11 cellular contexts compared by ENCODE assay signal in the genomic region with DNA sequence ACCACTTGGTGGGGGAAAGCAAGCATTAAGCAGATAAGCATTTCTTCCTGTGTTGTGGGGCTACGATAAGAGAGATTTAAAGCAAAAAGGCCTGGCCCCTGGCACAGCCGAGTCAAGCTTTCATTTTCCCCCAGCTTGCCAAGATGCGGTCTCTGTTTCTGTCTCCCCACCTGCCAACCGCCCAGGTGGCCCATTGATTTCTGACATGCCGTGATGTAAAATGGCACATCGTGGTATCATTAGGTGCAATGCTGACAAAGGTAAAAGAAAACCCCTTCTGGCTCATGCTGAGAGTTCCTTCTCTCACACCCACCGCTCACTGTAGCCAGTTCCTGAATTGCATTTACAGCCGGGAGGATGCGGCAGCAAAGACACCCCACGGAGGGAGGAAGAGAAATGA.
A peak's percentile ranks its signal among the peaks of the same experiment; 100 is the strongest.
DNase-seq lines count a peak whose midpoint lies in the region; ATAC-seq, FAIRE-seq and TF ChIP-seq lines count a peak whose summit lies in the region.
"Had no signal": no experiment of that assay in that cellular context is flagged by ENCODE, and none has a peak within 500 bp of the region (broad histone marks: within the 10 kb centered on the region; RNA-seq: fewer than 3 reads in every experiment).

No MANE protein-coding gene starts in this region.

- in situ Hi-C loops in GM12878 (cut with MboI) = no loop called here

- CTCF ChIA-PET in GM12878 (lab: Yijun Ruan, JAX) = no interaction called here

- no peaks in the 10 kb centered on the region for H3K79me2 ChIP-seq in GM12878 (ENCODE audit: control insufficient read depth, insufficient read depth, low read length)

- DNase-seq in NCI-H1092 treated with DMSO at 0.1 percent for 48 hours (lab: John Stamatoyannopoulos, UW) (peak; percentile 58), NCI-H1092 (lab: John Stamatoyannopoulos, UW) (no peak), NCI-H146 (lab: John Stamatoyannopoulos, UW) (peak; percentile 84), GM12878 (ENCODE audit: low read depth, low spot score) (no peak), skeletal muscle cell (ENCODE audit: low read depth) (no peak), EL (no peak), GM19239 (ENCODE audit: insufficient read length, low spot score) (no peak)
- DNase-seq: activated naive CD4-positive, alpha-beta T cell; sigmoid colon had no signal

- POLR2A ChIA-PET in GM12878 (lab: Charles Lee) = no interaction called here

- H3K4me1 ChIP-seq in GM12878 (ENCODE audit: control insufficient read depth, insufficient read depth, low read length) = no peaks in the 10 kb centered on the region; the same call in 1 of the 2 replicates

- H3K4me2 ChIP-seq in GM12878 (ENCODE audit: control insufficient read depth, insufficient read depth) = 0 out of 2 replicates have a peak overlapping the region, but pooled peaks have one; percentile 50

- TF ChIP-seq EP300 in GM12878 (IDR thresholded peaks at IDR 0.05; ENCODE audit: borderline replicate concordance in 1 of 2, control insufficient read depth in 1 of 2, low read depth in 2 of 2, low read length in 2 of 2) = no peak

- H3K4me3 ChIP-seq in GM12878 (no peak overlapping the region), skeletal muscle cell (ENCODE audit: low read depth, low read length) (peak overlapping the region; percentile 3)

- no TSS peak for BruUV-seq in GM12878 (replicated peaks; lab: Mats Ljungman, UMichigan)

- H4K20me1 ChIP-seq in GM12878 (ENCODE audit: control insufficient read depth, insufficient read depth) = no peaks in the 10 kb centered on the region; the same call in 1 of the 2 replicates

- RAD21 ChIA-PET in GM12878 (lab: Charles Lee; ENCODE audit: unreplicated experiment) = no interaction called here

- H2AFZ ChIP-seq in GM12878 (ENCODE audit: control insufficient read depth, low read depth, low read length) = no peak overlapping the region

- no peak for TF ChIP-seq CTCF in GM12878 (IDR thresholded peaks at IDR 0.05 in 2 of 3, conservative IDR thresholded peaks at IDR 0.05 in 1 of 3; ENCODE audit: control insufficient read depth in 2 of 3, extremely low read depth in 1 of 3, insufficient read depth in 1 of 3, low read depth in 3 of 3, low read length in 3 of 3)

- intact Hi-C loops in GM12878 (cut with micrococcal nuclease; ENCODE audit: unreplicated experiment) = no loop called here

- FAIRE-seq in GM12878 (lab: Jason Lieb, UNC) = no peak
- FAIRE-seq in GM19239 (lab: Jason Lieb, UNC) = no peak
- FAIRE-seq: A204.1 had no signal

- no peak for TF ChIP-seq RAD21 in GM12878 (IDR thresholded peaks at IDR 0.05; ENCODE audit: insufficient read depth, low read depth, low read length)

- no peaks in the 10 kb centered on the region for H3K9me3 ChIP-seq in GM12878 (replicated peaks; ENCODE audit: control insufficient read depth, insufficient read depth, low read length)
- H3K9me3 ChIP-seq: sigmoid colon had no signal

- TF ChIP-seq POLR2A in GM12878 (IDR thresholded peaks at IDR 0.05; ENCODE audit: low read depth, low read length) = no peak

- SMC1A ChIA-PET in GM12878 (lab: Charles Lee; ENCODE audit: uncharacterized antibody, unreplicated experiment) = interaction anchor here (0.6 kb wide), 1 partner anchor 44 kb away, joined by 3 read pairs; no protein-coding TSS in a partner anchor

- peak; percentile 85 for ATAC-seq in GM12878
- ATAC-seq in HG03342 (IDR thresholded peaks at IDR 0.05; ENCODE audit: unreplicated experiment) = no peak

- peaks cover 0 to 3% of the 10 kb centered on the region in 2 experiments; a peak in 2 of 4 replicates for H3K27me3 ChIP-seq in GM12878 (replicated peaks in 1 of 2; ENCODE audit: control insufficient read depth in 2 of 2, insufficient read depth in 2 of 2, low read length in 1 of 2)

- H3K9ac ChIP-seq in GM12878 (ENCODE audit: control insufficient read depth, insufficient read depth, low read length) = no peak overlapping the region

- WGBS in GM12878 (ENCODE audit: insufficient coverage, insufficient replicate concordance, low lambda C conversion rate, missing lambda C conversion rate) = 28% methylated on average over 10 of the region's 10 CpGs

- H3K36me3 ChIP-seq in GM12878 (ENCODE audit: control insufficient read depth in 2 of 2, insufficient read depth in 2 of 2, low read length in 1 of 2) = no peaks in the 10 kb centered on the region
- H3K36me3 ChIP-seq: sigmoid colon had no signal

- H3K27ac ChIP-seq in GM12878 (ENCODE audit: control insufficient read depth, insufficient read depth) = no peak overlapping the region
- H3K27ac ChIP-seq: sigmoid colon had no signal

TF ChIP-seq in GM12878, 131 proteins besides CTCF, POLR2A, EP300 and RAD21:
- TF ChIP-seq, protein P1, sequence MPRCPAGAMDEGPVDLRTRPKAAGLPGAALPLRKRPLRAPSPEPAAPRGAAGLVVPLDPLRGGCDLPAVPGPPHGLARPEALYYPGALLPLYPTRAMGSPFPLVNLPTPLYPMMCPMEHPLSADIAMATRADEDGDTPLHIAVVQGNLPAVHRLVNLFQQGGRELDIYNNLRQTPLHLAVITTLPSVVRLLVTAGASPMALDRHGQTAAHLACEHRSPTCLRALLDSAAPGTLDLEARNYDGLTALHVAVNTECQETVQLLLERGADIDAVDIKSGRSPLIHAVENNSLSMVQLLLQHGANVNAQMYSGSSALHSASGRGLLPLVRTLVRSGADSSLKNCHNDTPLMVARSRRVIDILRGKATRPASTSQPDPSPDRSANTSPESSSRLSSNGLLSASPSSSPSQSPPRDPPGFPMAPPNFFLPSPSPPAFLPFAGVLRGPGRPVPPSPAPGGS (IDR thresholded peaks at IDR 0.05; ENCODE audit: borderline replicate concordance, insufficient read depth, low read depth, low read length, poor library complexity, severe bottlenecking) = peak; percentile 41
- TF ChIP-seq TCF3 (IDR thresholded peaks at IDR 0.05; ENCODE audit: borderline replicate concordance, insufficient read depth, low read depth, low read length) (0 out of 2 replicates have a peak, but pooled peaks have one; percentile 13), SPI1 (IDR thresholded peaks at IDR 0.05; ENCODE audit: borderline replicate concordance, insufficient read depth, low read depth, low read length) (peak; percentile 44; the same call in 1 of the 2 replicates), CHD2 (IDR thresholded peaks at IDR 0.05; ENCODE audit: borderline replicate concordance, low read depth, low read length) (no peak), CHD1 (IDR thresholded peaks at IDR 0.05; ENCODE audit: low read depth, low read length) (no peak)
TF ChIP-seq in GM12878: peak in this region for 3.

Comparison
In these comparisons a context has a peak if more than half of its experiments do, and no peak if none do; other contexts are left out.
1. DNase-seq: peak in NCI-H1092 treated with DMSO at 0.1 percent for 48 hours (single experiment) and NCI-H146 (single experiment); none in NCI-H1092 (single experiment), GM12878 (single experiment), skeletal muscle cell (single experiment), EL (single experiment) and GM19239 (single experiment).